ENCODE assay signal across 10 cellular contexts in the genomic region with DNA sequence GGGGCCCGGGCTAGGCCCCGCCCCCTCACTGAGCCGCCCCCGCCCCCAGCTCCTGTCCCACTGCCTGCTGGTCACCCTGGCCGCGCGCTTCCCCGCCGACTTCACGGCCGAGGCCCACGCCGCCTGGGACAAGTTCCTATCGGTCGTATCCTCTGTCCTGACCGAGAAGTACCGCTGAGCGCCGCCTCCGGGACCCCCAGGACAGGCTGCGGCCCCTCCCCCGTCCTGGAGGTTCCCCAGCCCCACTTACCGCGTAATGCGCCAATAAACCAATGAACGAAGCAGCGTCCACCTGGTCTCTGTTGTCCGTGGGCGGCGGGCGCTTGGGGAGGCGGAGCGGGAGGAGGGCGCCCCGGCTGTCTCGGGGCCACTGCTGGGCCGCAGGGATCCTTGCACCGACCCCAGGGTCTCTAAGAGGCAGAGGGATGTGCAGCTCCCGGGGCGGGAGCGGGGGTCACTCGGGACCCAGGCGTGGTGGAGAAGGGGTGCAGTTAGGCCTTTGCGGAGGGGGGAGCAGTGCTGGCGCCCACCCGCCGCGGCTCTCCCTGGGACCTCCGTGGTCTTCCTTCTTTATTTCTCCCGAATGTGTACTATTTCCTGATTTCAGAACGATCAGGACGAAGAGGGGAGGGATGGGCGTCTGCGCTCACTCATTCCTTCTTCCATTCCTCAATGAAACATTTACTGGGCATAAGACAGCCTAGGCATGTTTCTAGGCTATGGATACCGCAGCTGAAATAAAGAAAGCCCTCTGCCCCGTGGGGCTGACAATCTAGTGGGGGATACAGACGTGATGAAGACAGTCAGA. TPM values are rescaled to one million over a fixed set of nuclear protein-coding genes. Genes with fewer than 3 reads are reported as not detected.
DNase-seq lines count a peak whose midpoint lies in the region; ATAC-seq and TF ChIP-seq lines count a peak whose summit lies in the region.
"Had no signal": no experiment of that assay in that cellular context is flagged by ENCODE, and none has a peak within 500 bp of the region (broad histone marks: within the 10 kb centered on the region; RNA-seq: fewer than 3 reads in every experiment).

No MANE protein-coding gene starts in this region.

- H3K79me2 ChIP-seq in neural cell (replicated peaks; ENCODE audit: insufficient read depth, low read length) = no peaks in the 10 kb centered on the region

- no peak for TF ChIP-seq CTCF in epithelial cell of proximal tubule (conservative IDR thresholded peaks at IDR 0.05; ENCODE audit: low read depth, low read length)
- TF ChIP-seq CTCF in neural cell (IDR thresholded peaks at IDR 0.05; ENCODE audit: poor library complexity, severe bottlenecking) = no peak

- H3K9ac ChIP-seq in neural cell (ENCODE audit: low read length) = peak overlapping the region; percentile 42

- H3K27me3 ChIP-seq in SJCRH30 (no peaks in the 10 kb centered on the region), neural cell (ENCODE audit: insufficient read depth, low read depth, low read length) (peaks cover 47% of the 10 kb centered on the region)

- H3K4me3 ChIP-seq in SJCRH30 = peak overlapping the region; percentile 60
- H3K4me3 ChIP-seq in epithelial cell of proximal tubule (ENCODE audit: low read depth, low read length) = peak overlapping the region; percentile 42
- peak overlapping the region; percentile 63 for H3K4me3 ChIP-seq in neural cell (ENCODE audit: low read length)

- peak overlapping the region; percentile 51 for H3K4me2 ChIP-seq in neural cell (ENCODE audit: low read length)

- no peak for TF ChIP-seq EP300 in neural cell (conservative IDR thresholded peaks at IDR 0.05; ENCODE audit: poor library complexity, severe bottlenecking)

- peak; percentile 6 to 28 for DNase-seq in NCI-H2081 (lab: John Stamatoyannopoulos, UW)
- no peak for DNase-seq in NCI-H2081 treated with DMSO at 0.1 percent for 48 hours (lab: John Stamatoyannopoulos, UW)
- peak; percentile 78 to 84 for DNase-seq in SJCRH30
- DNase-seq in epithelial cell of proximal tubule (ENCODE audit: low read depth) = no peak
- DNase-seq in KG1 (lab: John Stamatoyannopoulos, UW) = no peak
- no peak for DNase-seq in SHP77 treated with DMSO at 0.1 percent for 48 hours (lab: John Stamatoyannopoulos, UW)
- DNase-seq: DND-41 had no signal

- no peaks in the 10 kb centered on the region for H3K9me3 ChIP-seq in SJCRH30 (replicated peaks)
- no peaks in the 10 kb centered on the region for H3K9me3 ChIP-seq in neural cell (ENCODE audit: low read length)

- peaks cover 3% of the 10 kb centered on the region; the same call in 1 of the 2 replicates for H3K4me1 ChIP-seq in SJCRH30

- no peaks in the 10 kb centered on the region for H4K20me1 ChIP-seq in neural cell (ENCODE audit: insufficient read depth)

- no peaks in the 10 kb centered on the region for H3K9me2 ChIP-seq in neural cell (ENCODE audit: insufficient read depth, low read length)

- peak overlapping the region; percentile 9 for H2AFZ ChIP-seq in neural cell (ENCODE audit: low read depth, low read length)

- no peaks in the 10 kb centered on the region for H3K36me3 ChIP-seq in SJCRH30
- no peaks in the 10 kb centered on the region for H3K36me3 ChIP-seq in neural cell (ENCODE audit: insufficient read depth, low read length)

- H3K27ac ChIP-seq in SJCRH30 (peak overlapping the region; percentile 15), neural cell (ENCODE audit: low read length) (no peak overlapping the region)

- TF ChIP-seq RAD21 in neural cell (conservative IDR thresholded peaks at IDR 0.05) = no peak

- no peaks in the 10 kb centered on the region for H3F3A ChIP-seq in neural cell (ENCODE audit: insufficient read depth, low read length, poor library complexity, severe bottlenecking)

- no peak for ATAC-seq in HG02973 (IDR thresholded peaks at IDR 0.05; ENCODE audit: unreplicated experiment)

TF ChIP-seq in neural cell, 6 proteins besides CTCF, POLR2A, EP300 and RAD21:
- TF ChIP-seq EZH2 (IDR thresholded peaks at IDR 0.05; ENCODE audit: borderline replicate concordance, insufficient read depth, low read length, poor library complexity, severe bottlenecking) (no peak), POLR2AphosphoS5 (IDR thresholded peaks at IDR 0.05) (no peak)

RNA-seq across cellular contexts. Expression of a gene that starts 2.0 kb away (rescaled TPM):
- total RNA-seq in SJCRH30 (2014; rRNA removed; shearing (Covaris generic)) = not detected in 2 replicates
- total RNA-seq in epithelial cell of proximal tubule = not detected in 2 replicates
- not detected in 2 replicates for polyA plus RNA-seq in neural cell
- polyA minus RNA-seq in neural cell = not detected in 2 replicates
- total RNA-seq: activated CD8-positive, alpha-beta memory T cell treated with anti-CD3 and anti-CD28 coated beads for 36 hours had no signal

RNA-seq across cellular contexts. Expression of a gene that starts 11.4 kb away (rescaled TPM):
- total RNA-seq in SJCRH30 (2014; rRNA removed; shearing (Covaris generic)) = not detected in 2 replicates
- total RNA-seq in epithelial cell of proximal tubule = not detected in 2 replicates
- polyA plus RNA-seq in neural cell = not detected in 2 replicates
- polyA minus RNA-seq in neural cell = not detected in 2 replicates
- total RNA-seq: activated CD8-positive, alpha-beta memory T cell treated with anti-CD3 and anti-CD28 coated beads for 36 hours had no signal

RNA-seq across cellular contexts. Expression of a gene that starts 16.0 kb away (rescaled TPM):
- total RNA-seq in SJCRH30 (2014; rRNA removed; shearing (Covaris generic)) = 9.8 and 11.5 TPM in 2 replicates
- total RNA-seq in epithelial cell of proximal tubule = 12.2 and 14.4 TPM in 2 replicates
- polyA plus RNA-seq in neural cell = 6.1 and 11.5 TPM in 2 replicates
- 11.0 and 11.6 TPM in 2 replicates for polyA minus RNA-seq in neural cell

RNA-seq across cellular contexts. Expression of a gene that starts 18.2 kb away (rescaled TPM):
- total RNA-seq in SJCRH30 (2014; rRNA removed; shearing (Covaris generic)) = not detected in 2 replicates
- total RNA-seq in epithelial cell of proximal tubule = not detected in 2 replicates
- not detected in 2 replicates for polyA plus RNA-seq in neural cell
- polyA minus RNA-seq in neural cell = not detected in 2 replicates
- total RNA-seq: activated CD8-positive, alpha-beta memory T cell treated with anti-CD3 and anti-CD28 coated beads for 36 hours had no signal

RNA-seq across cellular contexts. Expression of a gene that starts 22.1 kb away (rescaled TPM):
- total RNA-seq in SJCRH30 (2014; rRNA removed; shearing (Covaris generic)) = 0.33 TPM in 1 of 2 replicates, not detected in the other
- total RNA-seq in epithelial cell of proximal tubule = not detected in 2 replicates
- polyA plus RNA-seq in neural cell = not detected in 2 replicates
- not detected in 2 replicates for polyA minus RNA-seq in neural cell
- total RNA-seq: activated CD8-positive, alpha-beta memory T cell treated with anti-CD3 and anti-CD28 coated beads for 36 hours had no signal

Comparison
In these comparisons a context has a peak if more than half of its experiments do, and no peak if none do; other contexts are left out.
1. DNase-seq: peak in NCI-H2081 (2 of 2) and SJCRH30 (2 of 2); none in NCI-H2081 treated with DMSO at 0.1 percent for 48 hours (single experiment), epithelial cell of proximal tubule (single experiment), KG1 (single experiment) and SHP77 treated with DMSO at 0.1 percent for 48 hours (single experiment).
2. Peak in every context shown above with its lines, with median percentiles within 50 percentile points of each other: H3K4me3 ChIP-seq.